12 cellular contexts compared by ENCODE assay signal in the genomic region with DNA sequence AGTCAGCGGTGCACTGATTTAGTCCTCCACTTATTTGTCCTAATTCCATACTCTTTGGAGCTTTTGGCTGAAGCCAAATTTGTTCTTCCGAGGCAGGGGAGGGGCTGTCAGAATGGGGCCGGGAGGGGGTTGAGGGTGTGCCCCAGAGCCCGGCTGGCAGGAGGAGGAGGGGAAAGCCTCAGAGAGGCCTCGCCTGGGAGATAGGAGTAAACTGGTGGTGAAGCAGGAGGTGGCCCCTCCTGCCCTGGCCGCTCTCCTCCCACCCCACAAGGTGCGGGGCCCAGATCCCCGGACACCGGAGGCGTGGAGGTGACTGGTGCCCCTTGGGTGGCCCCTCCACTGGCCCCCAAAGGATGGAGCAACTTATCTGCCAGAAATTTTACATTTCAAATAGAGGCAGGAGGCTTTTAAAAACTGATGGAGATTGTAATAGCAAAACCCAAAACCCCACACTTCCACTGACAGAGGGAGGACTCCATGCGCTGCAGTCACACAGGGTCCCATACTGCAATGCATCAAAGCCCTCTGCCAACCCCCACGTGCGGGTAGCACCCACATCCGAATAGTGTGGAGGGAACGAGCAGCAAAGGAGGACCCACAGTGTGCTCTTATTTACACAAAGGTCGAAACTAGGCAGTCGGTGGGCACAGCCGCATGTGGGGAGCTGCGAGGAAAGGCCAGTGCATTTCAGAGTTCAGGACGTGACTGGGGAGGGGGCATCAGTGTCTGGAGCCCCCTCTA.
DNase-seq lines count a peak whose midpoint lies in the region; ATAC-seq and TF ChIP-seq lines count a peak whose summit lies in the region.
"Had no signal": no experiment of that assay in that cellular context is flagged by ENCODE, and none has a peak within 500 bp of the region (broad histone marks: within the 10 kb centered on the region; RNA-seq: fewer than 3 reads in every experiment).

No MANE protein-coding gene starts in this region.

- no peaks in the 10 kb centered on the region for H3K36me3 Mint-ChIP-seq in glutamatergic neuron (ENCODE audit: unreplicated experiment)

- H4K20me1 ChIP-seq in BLaER1: no peaks in the 10 kb centered on the region
- peaks cover 0 to 19% (median 0%) of the 10 kb centered on the region in 11 experiments; a peak in 3 of 22 replicates for H4K20me1 ChIP-seq in BLaER1 treated with 17β-estradiol and CSF1 and Interleukin-3, amounts not matched to agents 10 nM and 100 nM

- H3K9ac ChIP-seq in BLaER1: no peak overlapping the region
- no peak overlapping the region; a peak in 1 of 22 replicates for H3K9ac ChIP-seq in BLaER1 treated with 17β-estradiol and CSF1 and Interleukin-3, amounts not matched to agents 10 nM and 100 nM
- H3K9ac ChIP-seq: GM23248, KMS-11 had no signal

- H3K27me3 ChIP-seq in BLaER1 (no peaks in the 10 kb centered on the region), WERI-Rb-1 (ENCODE audit: insufficient read depth, low read depth, severe bottlenecking) (no peaks in the 10 kb centered on the region)
- no peaks in the 10 kb centered on the region for H3K27me3 ChIP-seq in BLaER1 treated with 17β-estradiol and CSF1 and Interleukin-3, amounts not matched to agents 10 nM and 100 nM

- H3K4me2 ChIP-seq in BLaER1: peak overlapping the region; percentile 51
- H3K4me2 ChIP-seq in BLaER1 treated with 17β-estradiol and CSF1 and Interleukin-3, amounts not matched to agents 10 nM and 100 nM: peak overlapping the region in 8 of 11 experiments; percentile 25 to 54 (median 36); a peak in 11 of 22 replicates
- H3K4me2 ChIP-seq: KMS-11 had no signal

- H3K27ac ChIP-seq in BLaER1: peak overlapping the region; percentile 30; the same call in 1 of the 2 replicates
- peak overlapping the region in 1 of 11 experiments; percentile 79; a peak in 1 of 22 replicates for H3K27ac ChIP-seq in BLaER1 treated with 17β-estradiol and CSF1 and Interleukin-3, amounts not matched to agents 10 nM and 100 nM
- peak overlapping the region; percentile 49 for H3K27ac ChIP-seq in WERI-Rb-1
- H3K27ac ChIP-seq: GM23248, KMS-11 had no signal

- no peak overlapping the region for H3K4me3 ChIP-seq in BLaER1
- no peak overlapping the region for H3K4me3 ChIP-seq in BLaER1 treated with 17β-estradiol and CSF1 and Interleukin-3, amounts not matched to agents 10 nM and 100 nM
- H3K4me3 ChIP-seq in WERI-Rb-1 (ENCODE audit: low read depth, low read length): no peak overlapping the region
- H3K4me3 ChIP-seq: GM23248 had no signal

- DNase-seq in WERI-Rb-1 (no peak), glutamatergic neuron (no peak), cortex of kidney (lab: John Stamatoyannopoulos, UW) (no peak), HUDEP-2 (lab: John Stamatoyannopoulos, UW; ENCODE audit: unreplicated experiment in 76 of 76) (no peak)
- DNase-seq: GM23248; NCI-H2227 treated with DMSO at 0.1 percent for 48 hours; NK-92 treated with Interleukin-12 subunit alpha and Interleukin-12 subunit beta, amount 100 ng/mL, for 24 hours; OCI-M1 had no signal

- H3K9me3 ChIP-seq in BLaER1 (no peaks in the 10 kb centered on the region), WERI-Rb-1 (ENCODE audit: severe bottlenecking) (no peaks in the 10 kb centered on the region)
- no peaks in the 10 kb centered on the region for H3K9me3 ChIP-seq in BLaER1 treated with 17β-estradiol and CSF1 and Interleukin-3, amounts not matched to agents 10 nM and 100 nM (replicated peaks in 1 of 11)

- H3K4me1 Mint-ChIP-seq in glutamatergic neuron (ENCODE audit: low read depth, unreplicated experiment): peaks cover 63% of the 10 kb centered on the region

- peak overlapping the region; percentile 55 for H3K27ac Mint-ChIP-seq in glutamatergic neuron (ENCODE audit: unreplicated experiment)

- peaks cover 9% of the 10 kb centered on the region for H3K9me3 Mint-ChIP-seq in glutamatergic neuron (ENCODE audit: unreplicated experiment)

- H3K4me3 Mint-ChIP-seq in glutamatergic neuron (ENCODE audit: unreplicated experiment): peak overlapping the region; percentile 49

- peaks cover 4% of the 10 kb centered on the region for H3K27me3 Mint-ChIP-seq in glutamatergic neuron (ENCODE audit: unreplicated experiment)

- no peak for TF ChIP-seq CTCF in WERI-Rb-1 (IDR thresholded peaks at IDR 0.05; ENCODE audit: low read depth, low read length)
- no peak for TF ChIP-seq CTCF in glutamatergic neuron (IDR thresholded peaks at IDR 0.05; ENCODE audit: partially characterized antibody, unreplicated experiment)

- no peaks in the 10 kb centered on the region for H3K36me3 ChIP-seq in BLaER1
- H3K36me3 ChIP-seq in BLaER1 treated with 17β-estradiol and CSF1 and Interleukin-3, amounts not matched to agents 10 nM and 100 nM: no peaks in the 10 kb centered on the region
- H3K36me3 ChIP-seq in WERI-Rb-1: no peaks in the 10 kb centered on the region

- peaks cover 69% of the 10 kb centered on the region for H3K4me1 ChIP-seq in BLaER1
- H3K4me1 ChIP-seq in BLaER1 treated with 17β-estradiol and CSF1 and Interleukin-3, amounts not matched to agents 10 nM and 100 nM: peaks cover 26 to 76% (median 60%) of the 10 kb centered on the region in 10 experiments

- no peak for ATAC-seq in GM18519 (IDR thresholded peaks at IDR 0.05; ENCODE audit: low FRiP score, unreplicated experiment)
